25 cellular contexts compared by ENCODE assay signal in the genomic region with DNA sequence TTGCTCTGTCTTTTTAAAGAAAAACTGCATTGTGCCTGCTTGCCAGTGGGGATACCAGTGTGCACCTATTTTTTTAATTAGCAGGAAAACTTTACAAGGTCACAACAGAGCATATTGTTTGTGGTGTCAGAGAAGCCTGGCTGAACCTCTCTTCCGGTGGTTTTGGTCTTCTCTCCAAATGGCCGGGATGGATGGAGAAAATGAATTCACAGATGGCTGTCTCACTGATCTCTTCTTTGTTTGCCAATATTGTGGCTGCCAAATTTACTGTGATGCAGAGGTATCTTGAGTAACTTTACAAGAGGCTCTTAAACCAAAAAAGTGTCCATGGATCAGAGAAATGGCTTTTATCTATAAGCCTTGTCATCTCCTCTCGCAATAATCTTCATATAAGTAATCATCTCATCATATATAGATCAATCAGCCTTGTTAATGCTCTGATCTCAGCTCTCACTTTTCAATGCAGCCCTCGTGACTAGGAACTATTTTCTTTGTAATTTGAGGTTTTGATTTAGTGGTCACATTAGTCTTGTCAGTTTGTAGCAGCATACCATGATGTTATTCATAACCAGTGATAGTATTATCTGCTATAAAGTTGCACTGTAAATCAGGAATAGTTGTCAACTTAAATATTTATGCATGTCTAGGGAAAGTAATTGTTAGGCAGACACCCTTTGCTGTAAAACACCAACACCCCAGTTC.
A peak's percentile ranks its signal among the peaks of the same experiment; 100 is the strongest.
DNase-seq lines count a peak whose midpoint lies in the region; ATAC-seq and TF ChIP-seq lines count a peak whose summit lies in the region.
"Had no signal": no experiment of that assay in that cellular context is flagged by ENCODE, and none has a peak within 500 bp of the region (broad histone marks: within the 10 kb centered on the region; RNA-seq: fewer than 3 reads in every experiment).

No MANE protein-coding gene starts in this region.

- POLR2A ChIA-PET in WTC11 (lab: Charles Lee) = no interaction called here

- ATAC-seq in GM23338 (no peak; the same call in 2 of the 3 replicates), WTC11 (no peak), GM18498 (IDR thresholded peaks at IDR 0.05; ENCODE audit: unreplicated experiment) (no peak), HG02970 (IDR thresholded peaks at IDR 0.05; ENCODE audit: low FRiP score, unreplicated experiment) (no peak), GM19452 (IDR thresholded peaks at IDR 0.05; ENCODE audit: unreplicated experiment) (no peak)
- ATAC-seq: foreskin keratinocyte, left lobe of liver, Right ventricle myocardium inferior had no signal

- no peaks in the 10 kb centered on the region for H3F3A ChIP-seq in GM23338 (replicated peaks; ENCODE audit: low read depth)

- 0 out of 2 replicates have a peak overlapping the region, but pooled peaks have one; percentile 31 for H3K4me3 ChIP-seq in GM23338
- peak overlapping the region; percentile 26 for H3K4me3 ChIP-seq in iPS-18a (ENCODE audit: low read length)

- no peak for DNase-seq in GM23338 (ENCODE audit: low spot score)
- DNase-seq in WTC11 (ENCODE audit: low spot score) = no peak
- peak; percentile 24 for DNase-seq in stromal cell of bone marrow (ENCODE audit: low read depth)
- DNase-seq in C1 segment of cervical spinal cord (lab: John Stamatoyannopoulos, UW) = no peak
- DNase-seq: activated CD4-positive, alpha-beta T cell treated with anti-CD3 and anti-CD28 coated beads for 48 hours; activated CD8-positive, alpha-beta memory T cell treated with anti-CD3 and anti-CD28 coated beads for 24 hours; activated gamma-delta T cell treated with Interleukin-2 at 50 U/mL for 16 hours; CD4-positive, CD25-positive, alpha-beta regulatory T cell; effector CD8-positive, alpha-beta T cell; foreskin keratinocyte; immature natural killer cell; IMR-90; NCI-H1048; NCI-H187 treated with DMSO at 0.1 percent for 48 hours; NCI-H524 treated with DMSO at 0.1 percent for 48 hours; occipital lobe; stimulated activated naive CD4-positive, alpha-beta T cell had no signal

- peak overlapping the region; percentile 60 for H3K4me2 ChIP-seq in GM23338

- H3K4me1 Mint-ChIP-seq in GM23338 (peaks cover 34% of the 10 kb centered on the region), WTC11 (peaks cover 33% of the 10 kb centered on the region)
- H3K4me1 Mint-ChIP-seq: CD4-positive, CD25-positive, alpha-beta regulatory T cell; immature natural killer cell; memory B cell had no signal

- TF ChIP-seq CTCF in GM23338 (conservative IDR thresholded peaks at IDR 0.05; ENCODE audit: low read depth in 2 of 2) = no peak
- TF ChIP-seq CTCF in WTC11 (IDR thresholded peaks at IDR 0.05) = no peak

- no peaks in the 10 kb centered on the region for H3K9me2 ChIP-seq in GM23338 (ENCODE audit: insufficient read depth)

- H3K27me3 Mint-ChIP-seq in GM23338 (ENCODE audit: insufficient read depth, low read depth, poor library complexity) = no peaks in the 10 kb centered on the region
- no peaks in the 10 kb centered on the region for H3K27me3 Mint-ChIP-seq in WTC11 (ENCODE audit: low read depth)
- H3K27me3 Mint-ChIP-seq: memory B cell had no signal

- H3K9ac ChIP-seq in iPS-18a (ENCODE audit: low read length) = peak overlapping the region; percentile 55

- no peaks in the 10 kb centered on the region for H3K9me3 Mint-ChIP-seq in GM23338
- H3K9me3 Mint-ChIP-seq in WTC11 = no peaks in the 10 kb centered on the region
- H3K9me3 Mint-ChIP-seq: memory B cell; T-helper 2 cell treated with Interferon-gamma antibody and Interleukin-4, amounts not matched to agents 5 μg/mL and 100 μg/mL, for 36 hours had no signal

- H3K36me3 ChIP-seq in GM23338 (ENCODE audit: insufficient read depth) = no peaks in the 10 kb centered on the region
- no peaks in the 10 kb centered on the region for H3K36me3 ChIP-seq in iPS-18a (ENCODE audit: control insufficient read depth, low read depth, low read length)

- peaks cover 20% of the 10 kb centered on the region for H3K4me1 ChIP-seq in GM23338 (ENCODE audit: insufficient read depth)
- H3K4me1 ChIP-seq in iPS-18a (ENCODE audit: control insufficient read depth, low read depth, low read length) = peaks cover 31% of the 10 kb centered on the region

- H3K27ac ChIP-seq in GM23338 (ENCODE audit: low read depth) = no peak overlapping the region
- H3K27ac ChIP-seq in iPS-18a (ENCODE audit: low read length) = no peak overlapping the region
- H3K27ac ChIP-seq: foreskin keratinocyte had no signal

- H3K27ac Mint-ChIP-seq in GM23338 (peak overlapping the region; percentile 16; the same call in 1 of the 2 replicates), WTC11 (0 out of 2 replicates have a peak overlapping the region, but pooled peaks have one; percentile 7)
- H3K27ac Mint-ChIP-seq: CD4-positive, CD25-positive, alpha-beta regulatory T cell; immature natural killer cell; memory B cell; T-helper 2 cell treated with Interferon-gamma antibody and Interleukin-4, amounts not matched to agents 5 μg/mL and 100 μg/mL, for 36 hours had no signal

- H3K36me3 Mint-ChIP-seq in GM23338 (ENCODE audit: low read depth) (no peaks in the 10 kb centered on the region), WTC11 (no peaks in the 10 kb centered on the region)
- H3K36me3 Mint-ChIP-seq: CD4-positive, CD25-positive, alpha-beta regulatory T cell; immature natural killer cell; memory B cell had no signal

- no peaks in the 10 kb centered on the region for H3K79me2 ChIP-seq in GM23338 (replicated peaks; ENCODE audit: insufficient read depth)

- no peaks in the 10 kb centered on the region for H3K9me3 ChIP-seq in iPS-18a (ENCODE audit: control insufficient read depth, low read depth, low read length)

- no peaks in the 10 kb centered on the region for H4K20me1 ChIP-seq in GM23338 (replicated peaks; ENCODE audit: insufficient read depth)

- no peak overlapping the region for H2AFZ ChIP-seq in GM23338

- H3K4me3 Mint-ChIP-seq in GM23338 = peak overlapping the region; percentile 51
- H3K4me3 Mint-ChIP-seq in WTC11 = peak overlapping the region; percentile 53; the same call in 1 of the 2 replicates
- H3K4me3 Mint-ChIP-seq: CD4-positive, CD25-positive, alpha-beta regulatory T cell; immature natural killer cell; memory B cell; T-helper 2 cell treated with Interferon-gamma antibody and Interleukin-4, amounts not matched to agents 5 μg/mL and 100 μg/mL, for 36 hours had no signal

- H3K27me3 ChIP-seq in GM23338 (ENCODE audit: insufficient read depth) (no peaks in the 10 kb centered on the region), iPS-18a (ENCODE audit: control insufficient read depth, insufficient read depth, low read length) (no peaks in the 10 kb centered on the region)
- H3K27me3 ChIP-seq: foreskin keratinocyte had no signal

- CTCF ChIA-PET in WTC11 (lab: Charles Lee) = interaction anchor here (0.8 to 1.1 kb wide), 3 partner anchors 10 to 456 kb away, joined by 3 to 5 read pairs (median 3); no protein-coding TSS in a partner anchor

TF ChIP-seq in GM23338, 12 proteins besides CTCF, POLR2A, EP300 and RAD21 (continues in another document):
- TF ChIP-seq, protein P1, sequence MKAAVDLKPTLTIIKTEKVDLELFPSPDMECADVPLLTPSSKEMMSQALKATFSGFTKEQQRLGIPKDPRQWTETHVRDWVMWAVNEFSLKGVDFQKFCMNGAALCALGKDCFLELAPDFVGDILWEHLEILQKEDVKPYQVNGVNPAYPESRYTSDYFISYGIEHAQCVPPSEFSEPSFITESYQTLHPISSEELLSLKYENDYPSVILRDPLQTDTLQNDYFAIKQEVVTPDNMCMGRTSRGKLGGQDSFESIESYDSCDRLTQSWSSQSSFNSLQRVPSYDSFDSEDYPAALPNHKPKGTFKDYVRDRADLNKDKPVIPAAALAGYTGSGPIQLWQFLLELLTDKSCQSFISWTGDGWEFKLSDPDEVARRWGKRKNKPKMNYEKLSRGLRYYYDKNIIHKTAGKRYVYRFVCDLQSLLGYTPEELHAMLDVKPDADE (IDR thresholded peaks at IDR 0.05) = no peak
- TF ChIP-seq EZH2phosphoT487 (IDR thresholded peaks at IDR 0.05; ENCODE audit: unreplicated experiment) = no peak

TF ChIP-seq in WTC11, 78 proteins besides CTCF, POLR2A, EP300 and RAD21:
- TF ChIP-seq ZNF121 (CRISPR knock-in tag; IDR thresholded peaks at IDR 0.05) (no peak), NR3C1 (CRISPR knock-in tag; conservative IDR thresholded peaks at IDR 0.05; ENCODE audit: low read depth) (no peak), PRRX2 (CRISPR knock-in tag; IDR thresholded peaks at IDR 0.05) (no peak), ZNF671 (CRISPR knock-in tag; IDR thresholded peaks at IDR 0.05) (no peak), JAZF1 (CRISPR knock-in tag; IDR thresholded peaks at IDR 0.05) (no peak)
